In genomic region chr18:56315363-56315762, GRCh38 we compare ENCODE assay signal across 29 cellular contexts.
DNase-seq lines count a peak whose midpoint lies in the region; ATAC-seq and TF ChIP-seq lines count a peak whose summit lies in the region.
"Had no signal": no experiment of that assay in that cellular context is flagged by ENCODE, and none has a peak within 500 bp of the region (broad histone marks: within the 10 kb centered on the region; RNA-seq: fewer than 3 reads in every experiment).

No MANE protein-coding gene starts in this region.

- H3K9ac ChIP-seq in PC-3 (ENCODE audit: low read length), result no peak overlapping the region
- H3K9ac ChIP-seq: BLaER1 treated with 17β-estradiol and CSF1 and Interleukin-3, amounts not matched to agents 10 nM and 100 nM had no signal

- no peaks in the 10 kb centered on the region for H3K4me1 Mint-ChIP-seq in progenitor cell of endocrine pancreas (ENCODE audit: low read depth)
- H3K4me1 Mint-ChIP-seq: stimulated activated naive CD8-positive, alpha-beta T cell treated with anti-CD3 and anti-CD28 coated beads, Interleukin-15, amount 100 ng/mL, for 72 hours; WTC11 had no signal

- H3K27ac ChIP-seq in PC-3 (ENCODE audit: low read length), result no peak overlapping the region
- no peak overlapping the region for H3K27ac ChIP-seq in A673 (ENCODE audit: low read depth, low read length, poor library complexity, severe bottlenecking)
- H3K27ac ChIP-seq: BLaER1 treated with 17β-estradiol and CSF1 and Interleukin-3, amounts not matched to agents 10 nM and 100 nM; Peyer's patch; SK-N-MC had no signal

- H3K4me3 Mint-ChIP-seq in progenitor cell of endocrine pancreas (ENCODE audit: low read depth), result no peak overlapping the region
- H3K4me3 Mint-ChIP-seq: activated naive CD8-positive, alpha-beta T cell treated with anti-CD3 and anti-CD28 coated beads, Interleukin-2, amount 50 U/mL, for 24 hours; stimulated activated naive CD8-positive, alpha-beta T cell treated with anti-CD3 and anti-CD28 coated beads, Interleukin-15, amount 100 ng/mL, for 72 hours; T-helper 2 cell treated with Interferon-gamma antibody and Interleukin-4, amounts not matched to agents 5 μg/mL and 100 μg/mL, for 36 hours; WTC11 had no signal

- H3K27ac Mint-ChIP-seq in progenitor cell of endocrine pancreas, result no peak overlapping the region
- H3K27ac Mint-ChIP-seq: activated naive CD8-positive, alpha-beta T cell treated with anti-CD3 and anti-CD28 coated beads, Interleukin-2, amount 50 U/mL, for 24 hours; stimulated activated naive CD8-positive, alpha-beta T cell treated with anti-CD3 and anti-CD28 coated beads, Interleukin-15, amount 100 ng/mL, for 72 hours; T-helper 2 cell treated with Interferon-gamma antibody and Interleukin-4, amounts not matched to agents 5 μg/mL and 100 μg/mL, for 36 hours; WTC11 had no signal

- CTCF ChIA-PET in PC-3 (lab: Charles Lee) (no interaction called here), A673 (lab: Charles Lee) (no interaction called here)

- H3K9me3 Mint-ChIP-seq in progenitor cell of endocrine pancreas (ENCODE audit: low read depth), result no peaks in the 10 kb centered on the region
- H3K9me3 Mint-ChIP-seq: activated naive CD8-positive, alpha-beta T cell treated with anti-CD3 and anti-CD28 coated beads, Interleukin-2, amount 50 U/mL, for 24 hours; stimulated activated naive CD8-positive, alpha-beta T cell treated with anti-CD3 and anti-CD28 coated beads, Interleukin-15, amount 100 ng/mL, for 72 hours; T-helper 2 cell treated with Interferon-gamma antibody and Interleukin-4, amounts not matched to agents 5 μg/mL and 100 μg/mL, for 36 hours had no signal

- H3K4me2 ChIP-seq in PC-3 (ENCODE audit: low read length), result no peak overlapping the region

- H3K9me2 ChIP-seq in PC-3 (replicated peaks; ENCODE audit: low read length), result no peaks in the 10 kb centered on the region

- BruUV-seq in PC-3 (replicated peaks; lab: Mats Ljungman, UMichigan), result no TSS peak
- no TSS peak for BruUV-seq in A673 (replicated peaks; lab: Mats Ljungman, UMichigan)

- intact Hi-C loops in PC-3 (cut with micrococcal nuclease), result no loop called here
- intact Hi-C loops in A673 (cut with micrococcal nuclease; ENCODE audit: unreplicated experiment), result no loop called here

- H3K36me3 Mint-ChIP-seq in progenitor cell of endocrine pancreas (ENCODE audit: insufficient read depth), result no peaks in the 10 kb centered on the region
- H3K36me3 Mint-ChIP-seq: WTC11 had no signal

- H3K79me2 ChIP-seq in PC-3 (ENCODE audit: low read length), result no peaks in the 10 kb centered on the region

- H3K9me3 ChIP-seq in PC-3 (ENCODE audit: low read length) (no peaks in the 10 kb centered on the region), A673 (ENCODE audit: low read depth, low read length, poor library complexity, severe bottlenecking) (no peaks in the 10 kb centered on the region)
- H3K9me3 ChIP-seq: BLaER1 treated with 17β-estradiol and CSF1 and Interleukin-3, amounts not matched to agents 10 nM and 100 nM; Peyer's patch had no signal

- no peak overlapping the region for H2AFZ ChIP-seq in PC-3 (ENCODE audit: low read length)

- no peak for TF ChIP-seq CTCF in PC-3 (conservative IDR thresholded peaks at IDR 0.05; ENCODE audit: low read depth, low read length)
- TF ChIP-seq CTCF in progenitor cell of endocrine pancreas (IDR thresholded peaks at IDR 0.05; ENCODE audit: unreplicated experiment), result no peak
- no peak for TF ChIP-seq CTCF in A673 (conservative IDR thresholded peaks at IDR 0.05; ENCODE audit: low read depth, low read length)

- H3K27me3 ChIP-seq in PC-3 (ENCODE audit: low read length), result no peaks in the 10 kb centered on the region
- H3K27me3 ChIP-seq in A673 (replicated peaks; ENCODE audit: insufficient read depth, low read depth, low read length, poor library complexity), result no peaks in the 10 kb centered on the region
- H3K27me3 ChIP-seq: BLaER1 treated with 17β-estradiol and CSF1 and Interleukin-3, amounts not matched to agents 10 nM and 100 nM; Peyer's patch had no signal

- no peaks in the 10 kb centered on the region for H3F3A ChIP-seq in PC-3 (ENCODE audit: low read length, unreplicated experiment)

- H3K27me3 Mint-ChIP-seq in progenitor cell of endocrine pancreas, result peaks cover 7% of the 10 kb centered on the region
- H3K27me3 Mint-ChIP-seq: activated naive CD8-positive, alpha-beta T cell treated with anti-CD3 and anti-CD28 coated beads, Interleukin-2, amount 50 U/mL, for 24 hours; stimulated activated naive CD8-positive, alpha-beta T cell treated with anti-CD3 and anti-CD28 coated beads, Interleukin-15, amount 100 ng/mL, for 72 hours had no signal

- H3K4me1 ChIP-seq in PC-3 (ENCODE audit: insufficient read depth, low read length) (peaks cover 3% of the 10 kb centered on the region; the same call in 1 of the 2 replicates), A673 (ENCODE audit: insufficient read depth, low read length, poor library complexity, severe bottlenecking) (no peaks in the 10 kb centered on the region)
- H3K4me1 ChIP-seq: Peyer's patch had no signal

- ATAC-seq in PC-3, result peak; percentile 35; the same call in 1 of the 2 replicates
- ATAC-seq in HG03175 (IDR thresholded peaks at IDR 0.05; ENCODE audit: unreplicated experiment), result no peak
- ATAC-seq: activated naive CD8-positive, alpha-beta T cell treated with anti-CD3 and anti-CD28 coated beads, Interleukin-2, amount 50 U/mL, for 24 hours; GM12878; stimulated activated naive CD8-positive, alpha-beta T cell treated with anti-CD3 and anti-CD28 coated beads, Interleukin-15, amount 100 ng/mL, for 72 hours; WTC11 had no signal

- POLR2A ChIA-PET in PC-3 (lab: Charles Lee; ENCODE audit: unreplicated experiment), result no interaction called here
- POLR2A ChIA-PET in A673 (lab: Charles Lee; ENCODE audit: low non-redundant PET), result no interaction called here

- H3K36me3 ChIP-seq in PC-3 (ENCODE audit: low read depth, low read length), result no peaks in the 10 kb centered on the region
- no peaks in the 10 kb centered on the region for H3K36me3 ChIP-seq in A673 (ENCODE audit: insufficient read depth, low read length, poor library complexity, severe bottlenecking)
- H3K36me3 ChIP-seq: BLaER1 treated with 17β-estradiol and CSF1 and Interleukin-3, amounts not matched to agents 10 nM and 100 nM; Peyer's patch had no signal

- no peaks in the 10 kb centered on the region for H4K20me1 ChIP-seq in PC-3 (ENCODE audit: low read length)
- H4K20me1 ChIP-seq: BLaER1 treated with 17β-estradiol and CSF1 and Interleukin-3, amounts not matched to agents 10 nM and 100 nM had no signal

- H3K4me3 ChIP-seq in PC-3 (ENCODE audit: low read length) (no peak overlapping the region), A673 (ENCODE audit: low read depth, low read length, poor library complexity, severe bottlenecking) (no peak overlapping the region)
- H3K4me3 ChIP-seq: BLaER1 treated with 17β-estradiol and CSF1 and Interleukin-3, amounts not matched to agents 10 nM and 100 nM; GM12878; lung; Peyer's patch; SK-N-MC had no signal

- peak; percentile 52 for DNase-seq in EL
- peak; percentile 53 for DNase-seq in PC-3
- DNase-seq in dedifferentiated amniotic fluid mesenchymal stem cell (ENCODE audit: extremely low spot score), result peak; percentile 41
- DNase-seq in kidney tubule cell (ENCODE audit: low spot score), result peak; percentile 48
- DNase-seq in NK-92 (lab: John Stamatoyannopoulos, UW; ENCODE audit: unreplicated experiment), result no peak
- no peak for DNase-seq in progenitor cell of endocrine pancreas (ENCODE audit: low spot score, unreplicated experiment)
- DNase-seq in A673 (ENCODE audit: low spot score), result no peak
- DNase-seq: activated CD4-positive, alpha-beta T cell treated with anti-CD3 and anti-CD28 coated beads, Interleukin-2, amount 50 U/mL, for 4 hours; activated effector memory CD4-positive, alpha-beta T cell treated with anti-CD3 and anti-CD28 coated beads, Interleukin-2, amount 50 U/mL, for 16 hours; activated naive CD8-positive, alpha-beta T cell treated with anti-CD3 and anti-CD28 coated beads, Interleukin-2, amount 50 U/mL, for 24 hours; central memory CD4-positive, alpha-beta T cell; GF-D8; hypothalamus; islet precursor cell; KG1; MV-4-11; NCI-H187; NCI-H345; Peyer's patch; small intestine; stimulated activated CD4-positive, alpha-beta T cell treated with anti-CD3 and anti-CD28 coated beads, Interleukin-4, amount 100 ng/mL, for 24 hours; stimulated activated naive CD8-positive, alpha-beta T cell treated with anti-CD3 and anti-CD28 coated beads, Interleukin-15, amount 100 ng/mL, for 72 hours had no signal

Comparison
In these comparisons a context has a peak if more than half of its experiments do, and no peak if none do; other contexts are left out.
1. DNase-seq: peak in EL (single experiment), PC-3 (single experiment), dedifferentiated amniotic fluid mesenchymal stem cell (single experiment) and kidney tubule cell (single experiment); none in NK-92 (single experiment), progenitor cell of endocrine pancreas (single experiment) and A673 (single experiment).